ENCODE assay signal across 21 cellular contexts in genomic region chr13:102679449-102680132, GRCh38. TPM values are rescaled to one million over a fixed set of nuclear protein-coding genes. Genes with fewer than 3 reads are reported as not detected.
DNase-seq lines count a peak whose midpoint lies in the region; ATAC-seq lines count a peak whose summit lies in the region.
"Had no signal": no experiment of that assay in that cellular context is flagged by ENCODE, and none has a peak within 500 bp of the region (broad histone marks: within the 10 kb centered on the region; RNA-seq: fewer than 3 reads in every experiment).

No MANE protein-coding gene starts in this region.

- no peaks in the 10 kb centered on the region for H3K9me3 ChIP-seq in BLaER1
- H3K9me3 ChIP-seq in CD4-positive, alpha-beta memory T cell (ENCODE audit: control insufficient read depth in 1 of 2, low read length in 2 of 2), result no peaks in the 10 kb centered on the region
- H3K9me3 ChIP-seq in naive thymus-derived CD4-positive, alpha-beta T cell (ENCODE audit: control insufficient read depth in 2 of 3, low read length in 3 of 3), result no peaks in the 10 kb centered on the region
- H3K9me3 ChIP-seq: adrenal gland, colonic mucosa, right lobe of liver had no signal

- DNase-seq in CD4-positive, alpha-beta memory T cell, result no peak
- no peak for DNase-seq in central memory CD8-positive, alpha-beta T cell (ENCODE audit: low spot score in 2 of 2)
- DNase-seq in naive thymus-derived CD4-positive, alpha-beta T cell, result no peak
- DNase-seq in NCI-H1694 treated with DMSO at 0.1 percent for 48 hours (lab: John Stamatoyannopoulos, UW), result no peak
- DNase-seq: adrenal gland, brain microvascular endothelial cell, colonic mucosa, GF-D8, KG1, NCI-H2227 treated with DMSO at 0.1 percent for 48 hours, OCI-M1, right lobe of liver had no signal

- H3K27me3 ChIP-seq in BLaER1, result no peaks in the 10 kb centered on the region
- no peaks in the 10 kb centered on the region for H3K27me3 ChIP-seq in CD4-positive, alpha-beta memory T cell (ENCODE audit: insufficient read depth, low read length)
- H3K27me3 ChIP-seq in naive thymus-derived CD4-positive, alpha-beta T cell (ENCODE audit: control insufficient read depth in 2 of 2, insufficient read depth in 2 of 2, low read length in 2 of 2), result no peaks in the 10 kb centered on the region
- H3K27me3 ChIP-seq: adrenal gland, brain microvascular endothelial cell, colonic mucosa, right lobe of liver had no signal

- peak overlapping the region; percentile 7; the same call in 1 of the 2 replicates for H3K27ac ChIP-seq in BLaER1
- H3K27ac ChIP-seq in CD4-positive, alpha-beta memory T cell (ENCODE audit: low read depth, low read length), result no peak overlapping the region
- no peak overlapping the region for H3K27ac ChIP-seq in naive thymus-derived CD4-positive, alpha-beta T cell (ENCODE audit: low read depth, low read length)
- H3K27ac ChIP-seq: adrenal gland, brain microvascular endothelial cell, colonic mucosa, right lobe of liver had no signal

- no peaks in the 10 kb centered on the region for H3K9me3 Mint-ChIP-seq in CD4-positive, alpha-beta memory T cell
- H3K9me3 Mint-ChIP-seq in central memory CD8-positive, alpha-beta T cell, result no peaks in the 10 kb centered on the region
- no peaks in the 10 kb centered on the region for H3K9me3 Mint-ChIP-seq in naive thymus-derived CD4-positive, alpha-beta T cell
- H3K9me3 Mint-ChIP-seq: nephron had no signal

- peak overlapping the region in 6 of 7 donors; percentile 16 to 82 (median 34) for H3K27ac Mint-ChIP-seq in CD4-positive, alpha-beta memory T cell
- peak overlapping the region; percentile 1 for H3K27ac Mint-ChIP-seq in central memory CD8-positive, alpha-beta T cell (ENCODE audit: low read depth)
- peak overlapping the region in 6 of 9 donors; percentile 16 to 68 (median 52) for H3K27ac Mint-ChIP-seq in naive thymus-derived CD4-positive, alpha-beta T cell
- H3K27ac Mint-ChIP-seq: activated T-helper 2 cell treated with anti-CD3 and anti-CD28 coated beads, Interferon-gamma antibody, Interleukin-2, Interleukin-4, amounts not matched to agents 10 μg/mL and 5 μg/mL and 100 μg/mL, durations not matched to agents 14 hours and 24 hours and 36 hours had no signal

- H3K4me1 Mint-ChIP-seq in CD4-positive, alpha-beta memory T cell, result peaks cover 11 to 15% (median 12%) of the 10 kb centered on the region in 4 donors
- peaks cover 12% of the 10 kb centered on the region for H3K4me1 Mint-ChIP-seq in central memory CD8-positive, alpha-beta T cell
- H3K4me1 Mint-ChIP-seq in naive thymus-derived CD4-positive, alpha-beta T cell, result peaks cover 14 to 29% (median 18%) of the 10 kb centered on the region in 7 donors

- no peaks in the 10 kb centered on the region for H3K27me3 Mint-ChIP-seq in CD4-positive, alpha-beta memory T cell
- no peaks in the 10 kb centered on the region for H3K27me3 Mint-ChIP-seq in central memory CD8-positive, alpha-beta T cell
- no peaks in the 10 kb centered on the region for H3K27me3 Mint-ChIP-seq in naive thymus-derived CD4-positive, alpha-beta T cell

- peaks cover 29 to 35% of the 10 kb centered on the region in 2 donors for H3K36me3 Mint-ChIP-seq in CD4-positive, alpha-beta memory T cell
- peaks cover 36% of the 10 kb centered on the region for H3K36me3 Mint-ChIP-seq in central memory CD8-positive, alpha-beta T cell (ENCODE audit: insufficient read depth)
- peaks cover 9 to 37% (median 26%) of the 10 kb centered on the region in 5 donors for H3K36me3 Mint-ChIP-seq in naive thymus-derived CD4-positive, alpha-beta T cell

- H3K4me3 Mint-ChIP-seq in CD4-positive, alpha-beta memory T cell, result no peak overlapping the region
- no peak overlapping the region for H3K4me3 Mint-ChIP-seq in central memory CD8-positive, alpha-beta T cell
- H3K4me3 Mint-ChIP-seq in naive thymus-derived CD4-positive, alpha-beta T cell, result no peak overlapping the region
- H3K4me3 Mint-ChIP-seq: nephron had no signal

- CTCF ChIA-PET in CD4-positive, alpha-beta memory T cell (lab: Charles Lee; ENCODE audit: partially characterized antibody), result no interaction called here
- CTCF ChIA-PET in naive thymus-derived CD4-positive, alpha-beta T cell (lab: Charles Lee), result interaction anchor here (1.1 kb wide), 1 partner anchor 26 kb away, joined by 3 read pairs; no protein-coding TSS in a partner anchor

- no peak overlapping the region for H3K4me3 ChIP-seq in BLaER1
- H3K4me3 ChIP-seq in CD4-positive, alpha-beta memory T cell (ENCODE audit: low read length in 2 of 2), result no peak overlapping the region
- H3K4me3 ChIP-seq in naive thymus-derived CD4-positive, alpha-beta T cell (ENCODE audit: low read length), result no peak overlapping the region
- H3K4me3 ChIP-seq: adrenal gland, colonic mucosa, right lobe of liver had no signal

- intact Hi-C loops in CD4-positive, alpha-beta memory T cell (cut with micrococcal nuclease), result loop anchor here (2.0 kb wide), 1 partner anchor 93 kb away; the partner anchor contains the start of gene TEX30
- intact Hi-C loops in naive thymus-derived CD4-positive, alpha-beta T cell (cut with micrococcal nuclease), result loop anchor here (2.0 to 5.0 kb wide), 5 partner anchors 82 to 168 kb away; partner anchors contain the start of genes ERCC5 (in 2 of the 2), TEX30 (in 1 of the 2) and TPP2 (in 1 of the 2)

- no peak for ATAC-seq in central memory CD8-positive, alpha-beta T cell (replicated peaks; ENCODE audit: extremely low read depth, poor library complexity, severe bottlenecking)
- ATAC-seq in naive thymus-derived CD4-positive, alpha-beta T cell, result no peak
- ATAC-seq in HG03354 (IDR thresholded peaks at IDR 0.05; ENCODE audit: poor library complexity, severe bottlenecking, unreplicated experiment) (no peak), GM18498 (IDR thresholded peaks at IDR 0.05; ENCODE audit: unreplicated experiment) (no peak)
- ATAC-seq: HCT116 had no signal

- POLR2A ChIA-PET in CD4-positive, alpha-beta memory T cell (lab: Charles Lee; ENCODE audit: partially characterized antibody), result interaction anchor here (1.0 kb wide), 1 partner anchor 84 kb away, joined by 3 read pairs; no protein-coding TSS in a partner anchor
- POLR2A ChIA-PET in naive thymus-derived CD4-positive, alpha-beta T cell (lab: Charles Lee), result interaction anchor here (1.6 kb wide), 1 partner anchor 88 kb away, joined by 5 read pairs; no protein-coding TSS in a partner anchor

- no peak overlapping the region for H3K9ac ChIP-seq in BLaER1

- H3K4me1 ChIP-seq in BLaER1, result peaks cover 22% of the 10 kb centered on the region
- peaks cover 14% of the 10 kb centered on the region for H3K4me1 ChIP-seq in CD4-positive, alpha-beta memory T cell (ENCODE audit: insufficient read depth, low read length)
- H3K4me1 ChIP-seq in naive thymus-derived CD4-positive, alpha-beta T cell (ENCODE audit: control insufficient read depth in 2 of 2, insufficient read depth in 2 of 2, low read length in 2 of 2), result no peaks in the 10 kb centered on the region
- H3K4me1 ChIP-seq: adrenal gland, colonic mucosa, right lobe of liver had no signal

- no peaks in the 10 kb centered on the region for H4K20me1 ChIP-seq in BLaER1

- H3K36me3 ChIP-seq in BLaER1, result peaks cover 50% of the 10 kb centered on the region
- H3K36me3 ChIP-seq in CD4-positive, alpha-beta memory T cell (ENCODE audit: insufficient read depth, low read length), result peaks cover 27% of the 10 kb centered on the region
- H3K36me3 ChIP-seq in naive thymus-derived CD4-positive, alpha-beta T cell (ENCODE audit: control insufficient read depth in 2 of 3, insufficient read depth in 3 of 3, low read length in 3 of 3), result peaks cover 1 to 43% (median 4%) of the 10 kb centered on the region in 3 experiments

- peak overlapping the region; percentile 48 for H3K4me2 ChIP-seq in BLaER1

RNA-seq across cellular contexts. Expression of gene METTL21C, which starts 15.3 kb away (rescaled TPM):
- not detected for total RNA-seq in CD4-positive, alpha-beta memory T cell
- not detected for polyA plus RNA-seq in CD4-positive, alpha-beta memory T cell
- not detected for total RNA-seq in naive thymus-derived CD4-positive, alpha-beta T cell
- not detected for polyA plus RNA-seq in naive thymus-derived CD4-positive, alpha-beta T cell
- total RNA-seq: activated T-helper 2 cell treated with anti-CD3 and anti-CD28 coated beads, Interferon-gamma antibody, Interleukin-2, Interleukin-4, amounts not matched to agents 10 μg/mL and 5 μg/mL and 100 μg/mL, durations not matched to agents 14 hours and 24 hours and 36 hours; adrenal gland; colonic mucosa; glomerular endothelial cell; kidney epithelial cell; right lobe of liver; ureter had no signal
- polyA plus RNA-seq: adrenal gland had no signal

Comparison
In these comparisons a context has a peak if more than half of its experiments do, and no peak if none do; other contexts are left out.
1. H3K27ac Mint-ChIP-seq: peak in every context shown above with its lines; median percentile 52 in naive thymus-derived CD4-positive, alpha-beta T cell; 34 in CD4-positive, alpha-beta memory T cell; 1 in central memory CD8-positive, alpha-beta T cell.